Comparison of ENCODE assay signal across 8 cellular contexts in the genomic region with DNA sequence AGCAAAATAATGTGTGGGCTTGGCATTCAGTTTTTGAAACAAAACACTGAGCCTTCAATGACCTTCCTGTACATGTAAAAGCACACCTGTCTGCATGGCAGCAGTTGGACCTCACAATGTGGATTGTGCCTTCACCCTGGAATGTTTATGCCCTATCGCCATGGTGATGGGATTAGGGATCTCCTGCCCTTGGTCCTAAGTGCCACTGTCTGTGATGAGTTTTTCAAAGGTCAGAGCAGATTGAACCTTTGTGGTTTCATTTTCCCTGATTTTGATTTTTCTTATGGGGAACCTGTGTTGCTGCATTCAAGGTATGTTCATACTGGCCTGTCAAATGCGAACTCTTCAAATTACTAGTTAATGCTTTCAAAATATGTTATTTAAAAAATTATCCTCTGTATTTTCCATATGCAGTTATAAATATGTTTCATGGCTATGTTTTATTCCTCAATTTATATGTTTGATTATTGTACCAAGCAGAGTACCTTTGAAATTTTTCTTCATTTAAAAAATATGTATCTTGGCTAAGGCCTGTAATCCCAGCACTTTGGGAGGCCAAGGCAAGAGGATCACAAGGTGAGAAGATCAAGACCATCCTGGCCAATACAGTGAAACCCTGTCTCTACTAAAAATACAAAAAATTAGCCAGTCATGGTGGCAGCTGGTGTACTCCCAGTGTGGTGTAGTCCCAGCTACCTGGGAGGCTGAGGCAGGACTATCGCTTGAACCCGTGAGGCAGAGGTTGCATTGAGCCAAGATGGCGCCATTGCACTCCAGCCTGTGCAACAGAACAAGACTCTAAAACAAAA.
DNase-seq lines count a peak whose midpoint lies in the region; ATAC-seq and TF ChIP-seq lines count a peak whose summit lies in the region.
"Not testable (repeated sequence)": the region's sequence is repeated elsewhere in the genome, so short reads cannot be mapped to it uniquely, and the experiment has no call there.

No MANE protein-coding gene starts in this region.

- H3K9me3 Mint-ChIP-seq in activated T-helper 17 cell treated with anti-CD3 and anti-CD28 coated beads, Interleukin-2, amount 50 U/mL, for 72 hours, result not testable (repeated sequence)
- H3K9me3 Mint-ChIP-seq in naive B cell, result peaks cover 7 to 13% (median 11%) of the 10 kb centered on the region in 7 donors

- not testable (repeated sequence) for H3K4me3 Mint-ChIP-seq in activated T-helper 17 cell treated with anti-CD3 and anti-CD28 coated beads, Interleukin-2, amount 50 U/mL, for 72 hours; naive B cell

- DNase-seq in LoVo (ENCODE audit: low spot score) (peak; percentile 59), globus pallidus (ENCODE audit: low spot score) (peak; percentile 31), superior temporal gyrus (ENCODE audit: extremely low spot score) (peak; percentile 70)
- DNase-seq in naive B cell, result not testable (repeated sequence)

- not testable (repeated sequence) for TF ChIP-seq POLR2A in GM18505 (IDR thresholded peaks at IDR 0.05; ENCODE audit: borderline replicate concordance, extremely low read depth, insufficient read depth, insufficient read length)

- not testable (repeated sequence) for H3K4me1 Mint-ChIP-seq in activated T-helper 17 cell treated with anti-CD3 and anti-CD28 coated beads, Interleukin-2, amount 50 U/mL, for 72 hours; naive B cell

- H3K27me3 Mint-ChIP-seq in activated T-helper 17 cell treated with anti-CD3 and anti-CD28 coated beads, Interleukin-2, amount 50 U/mL, for 72 hours; naive B cell: not testable (repeated sequence)

- not testable (repeated sequence) for H3K36me3 Mint-ChIP-seq in activated T-helper 17 cell treated with anti-CD3 and anti-CD28 coated beads, Interleukin-2, amount 50 U/mL, for 72 hours (ENCODE audit: low read depth); naive B cell

- ATAC-seq in GM18505 (IDR thresholded peaks at IDR 0.05; ENCODE audit: unreplicated experiment) (peak; percentile 73), GM21529 (IDR thresholded peaks at IDR 0.05; ENCODE audit: unreplicated experiment) (peak; percentile 77), HG03064 (IDR thresholded peaks at IDR 0.05; ENCODE audit: low read depth, unreplicated experiment) (peak; percentile 75), naive B cell (ENCODE audit: low read depth in 2 of 2) (peak; percentile 23 to 62)
- peak; percentile 85 for ATAC-seq in activated T-helper 17 cell treated with anti-CD3 and anti-CD28 coated beads, Interleukin-2, amount 50 U/mL, for 72 hours (replicated peaks)

- H3K27ac Mint-ChIP-seq in activated T-helper 17 cell treated with anti-CD3 and anti-CD28 coated beads, Interleukin-2, amount 50 U/mL, for 72 hours, result not testable (repeated sequence)
- H3K27ac Mint-ChIP-seq in naive B cell, result peak overlapping the region in 1 of 6 donors; percentile 0
